ENCODE assay signal across 16 cellular contexts in genomic region chrX:30864383-30864785, GRCh38. TPM values are rescaled to one million over a fixed set of nuclear protein-coding genes. Genes with fewer than 3 reads are reported as not detected.
DNase-seq lines count a peak whose midpoint lies in the region; ATAC-seq, FAIRE-seq and TF ChIP-seq lines count a peak whose summit lies in the region.
"Had no signal": no experiment of that assay in that cellular context is flagged by ENCODE, and none has a peak within 500 bp of the region (broad histone marks: within the 10 kb centered on the region; RNA-seq: fewer than 3 reads in every experiment).

No MANE protein-coding gene starts in this region.

- peaks cover 16% of the 10 kb centered on the region in 2 donors for H3K36me3 Mint-ChIP-seq in CD14-positive monocyte
- peaks cover 6 to 16% of the 10 kb centered on the region in 2 donors for H3K36me3 Mint-ChIP-seq in naive B cell

- H3K4me1 Mint-ChIP-seq in CD14-positive monocyte (peaks cover 14% of the 10 kb centered on the region), naive B cell (peaks cover 11 to 18% (median 11%) of the 10 kb centered on the region in 3 donors)

- H3K27ac Mint-ChIP-seq in CD14-positive monocyte (peak overlapping the region; percentile 53 to 83 (median 68)), naive B cell (peak overlapping the region in 4 of 6 donors; percentile 57 to 85 (median 74))

- H3K27me3 Mint-ChIP-seq in CD14-positive monocyte (ENCODE audit: low read depth in 3 of 3) (peaks cover 0 to 2% (median 0%) of the 10 kb centered on the region in 3 donors), naive B cell (no peaks in the 10 kb centered on the region)
- H3K27me3 Mint-ChIP-seq: naive thymus-derived CD8-positive, alpha-beta T cell had no signal

- H3K4me3 Mint-ChIP-seq in CD14-positive monocyte (no peak overlapping the region), naive B cell (peak overlapping the region in 3 of 8 donors; percentile 18 to 68 (median 37))
- H3K4me3 Mint-ChIP-seq: naive thymus-derived CD8-positive, alpha-beta T cell had no signal

- no peak for FAIRE-seq in HTR-8/SVneo (lab: Jason Lieb, UNC)
- FAIRE-seq: kidney had no signal

- ATAC-seq in naive B cell (ENCODE audit: low read depth in 2 of 2), result peak; percentile 81 to 86
- no peak for ATAC-seq in GM21528 (IDR thresholded peaks at IDR 0.05; ENCODE audit: low FRiP score, unreplicated experiment)
- ATAC-seq in GM21423 (IDR thresholded peaks at IDR 0.05; ENCODE audit: unreplicated experiment), result no peak
- no peak for ATAC-seq in GM21515 (IDR thresholded peaks at IDR 0.05; ENCODE audit: unreplicated experiment)
- ATAC-seq: naive thymus-derived CD8-positive, alpha-beta T cell had no signal

- DNase-seq in CD14-positive monocyte (ENCODE audit: low spot score) (no peak), MV-4-11 (lab: John Stamatoyannopoulos, UW) (peak; percentile 86), globus pallidus (ENCODE audit: low spot score) (peak; percentile 5), naive B cell (peak; percentile 20), HTR-8/SVneo (ENCODE audit: insufficient read length, low spot score) (no peak)
- DNase-seq: activated effector memory CD4-positive, alpha-beta T cell treated with Interleukin-2 at 50 U/mL for 16 hours; anterior cingulate cortex; colonic mucosa; kidney; NCI-H1436; stimulated activated CD4-positive, alpha-beta T cell treated with anti-CD3 and anti-CD28 coated beads, Interleukin-4, amount 100 ng/mL, for 24 hours; transverse colon had no signal

- H3K9me3 Mint-ChIP-seq in CD14-positive monocyte (peaks cover 0 to 3% (median 0%) of the 10 kb centered on the region in 7 donors), naive B cell (peaks cover 0 to 1% (median 0%) of the 10 kb centered on the region in 7 donors)
- H3K9me3 Mint-ChIP-seq: naive thymus-derived CD8-positive, alpha-beta T cell had no signal

- intact Hi-C loops in CD14-positive monocyte (cut with micrococcal nuclease), result no loop called here

- TF ChIP-seq CTCF in CD14-positive monocyte (IDR thresholded peaks at IDR 0.05), result no peak

RNA-seq across cellular contexts. Expression of gene TAB3, which starts 24.7 kb away (rescaled TPM):
- 1 to 10 TPM; 4.4 to 5.4 TPM for polyA plus RNA-seq in CD14-positive monocyte
- polyA plus RNA-seq in naive B cell (ENCODE audit: low read depth in 6 of 6), result 10 to 100 TPM in 1 of 6 donors, 1 to 10 TPM in 5; 3.6 to 10.2 (median 7.9) TPM

Comparison
In these comparisons a context has a peak if more than half of its experiments do, and no peak if none do; other contexts are left out.
1. DNase-seq: peak in MV-4-11 (single experiment), globus pallidus (single experiment) and naive B cell (single experiment); none in CD14-positive monocyte (single experiment) and HTR-8/SVneo (single experiment).
2. ATAC-seq: peak in naive B cell (2 of 2); none in GM21528 (single experiment), GM21423 (single experiment) and GM21515 (single experiment).